ENCODE assay signal across 16 cellular contexts in the genomic region with DNA sequence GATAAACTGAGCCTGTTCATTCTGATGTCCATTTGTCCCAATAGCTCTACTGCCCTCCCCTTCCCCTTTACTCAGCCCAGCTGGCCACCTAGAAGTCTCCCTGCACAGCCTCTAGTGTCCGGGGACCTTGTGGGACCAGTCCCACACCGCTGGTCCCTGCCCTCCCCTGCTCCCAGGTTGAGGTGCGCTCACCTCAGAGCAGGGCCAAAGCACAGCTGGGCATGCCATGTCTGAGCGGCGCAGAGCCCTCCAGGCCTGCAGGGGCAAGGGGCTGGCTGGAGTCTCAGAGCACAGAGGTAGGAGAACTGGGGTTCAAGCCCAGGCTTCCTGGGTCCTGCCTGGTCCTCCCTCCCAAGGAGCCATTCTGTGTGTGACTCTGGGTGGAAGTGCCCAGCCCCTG.
"Had no signal": no experiment of that assay in that cellular context is flagged by ENCODE, and none has a peak within 500 bp of the region (broad histone marks: within the 10 kb centered on the region; RNA-seq: fewer than 3 reads in every experiment).

No MANE protein-coding gene starts in this region.

- H3K4me1 ChIP-seq: thyroid gland, uterus had no signal

- H3K27me3 Mint-ChIP-seq: activated CD4-positive, alpha-beta memory T cell treated with anti-CD3 and anti-CD28 coated beads for 36 hours; activated naive CD8-positive, alpha-beta T cell treated with anti-CD3 and anti-CD28 coated beads, Interleukin-2, amount 10 ng/mL, durations not matched to agents 7 days and 5 days had no signal

- H2AFZ ChIP-seq: neural progenitor cell had no signal

- H3K4me3 ChIP-seq: colonic mucosa, neural progenitor cell, thyroid gland, uterus had no signal

- FAIRE-seq: small intestine had no signal

- H3K4me3 Mint-ChIP-seq: activated CD4-positive, alpha-beta memory T cell treated with anti-CD3 and anti-CD28 coated beads for 36 hours; activated naive CD8-positive, alpha-beta T cell treated with anti-CD3 and anti-CD28 coated beads, Interleukin-2, amount 10 ng/mL, durations not matched to agents 7 days and 5 days; neural progenitor cell; T-helper 1 cell treated with Interleukin-12 subunit alpha and Interleukin-12 subunit beta and Interleukin-4 antibody, amounts not matched to agents 30 μg/mL and 1 μg/mL, for 36 hours had no signal

- H3K27me3 ChIP-seq: colonic mucosa, neural progenitor cell, thyroid gland, uterus had no signal

- H3K27ac ChIP-seq: colonic mucosa, neural progenitor cell, thyroid gland, uterus had no signal

- DNase-seq: activated CD4-positive, alpha-beta memory T cell treated with anti-CD3 and anti-CD28 coated beads for 36 hours; activated CD4-positive, alpha-beta T cell treated with anti-CD3 and anti-CD28 coated beads for 1 hour; activated gamma-delta T cell; activated naive CD8-positive, alpha-beta T cell treated with anti-CD3 and anti-CD28 coated beads, Interleukin-2, amount 10 ng/mL, durations not matched to agents 7 days and 5 days; activated T-cell treated with anti-CD3 and anti-CD28 coated beads, Interleukin-2, amount 50 U/mL, for 48 hours; aorta; colonic mucosa; effector CD4-positive, alpha-beta T cell; hypothalamus; kidney glomerular epithelial cell; retina; small intestine; thyroid gland; uterus had no signal

- H3K9me3 ChIP-seq: colonic mucosa, thyroid gland, uterus had no signal

- H3K36me3 ChIP-seq: colonic mucosa, neural progenitor cell, uterus had no signal

- H3K27ac Mint-ChIP-seq: activated CD4-positive, alpha-beta memory T cell treated with anti-CD3 and anti-CD28 coated beads for 36 hours; activated naive CD8-positive, alpha-beta T cell treated with anti-CD3 and anti-CD28 coated beads, Interleukin-2, amount 10 ng/mL, durations not matched to agents 7 days and 5 days; neural progenitor cell; T-helper 1 cell treated with Interleukin-12 subunit alpha and Interleukin-12 subunit beta and Interleukin-4 antibody, amounts not matched to agents 30 μg/mL and 1 μg/mL, for 36 hours had no signal
